ENCODE assay signal across 29 cellular contexts in the genomic region with DNA sequence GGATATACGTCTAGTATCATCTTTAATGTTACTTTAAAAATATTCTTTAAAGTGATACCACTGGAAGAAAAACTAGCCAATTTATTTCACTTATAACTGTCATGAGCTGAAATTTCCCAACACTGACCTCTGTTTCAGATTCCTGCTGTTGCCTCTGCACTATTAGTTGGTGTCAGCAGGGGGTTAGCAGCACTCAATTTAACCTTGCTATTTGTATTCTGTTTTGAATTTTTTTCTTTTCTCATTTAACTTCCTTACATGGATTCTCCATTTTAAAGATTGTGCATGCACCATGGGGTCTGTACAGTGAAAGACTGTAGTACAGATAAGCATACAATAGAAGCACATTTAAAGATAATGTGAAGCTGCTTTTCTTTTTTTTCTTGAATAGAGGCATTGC.
DNase-seq lines count a peak whose midpoint lies in the region; TF ChIP-seq lines count a peak whose summit lies in the region.
"Had no signal": no experiment of that assay in that cellular context is flagged by ENCODE, and none has a peak within 500 bp of the region (broad histone marks: within the 10 kb centered on the region; RNA-seq: fewer than 3 reads in every experiment).

No MANE protein-coding gene starts in this region.

- CTCF ChIA-PET in OCI-LY7 (lab: Charles Lee; ENCODE audit: unreplicated experiment) = no interaction called here

- H3K4me3 ChIP-seq in Karpas-422 (ENCODE audit: low read length) = no peak overlapping the region
- H3K4me3 ChIP-seq in OCI-LY7 (ENCODE audit: low read depth, low read length, poor library complexity, severe bottlenecking) = no peak overlapping the region
- H3K4me3 ChIP-seq: dorsolateral prefrontal cortex, heart right ventricle, right atrium auricular region, SK-N-MC had no signal

- H3K27ac Mint-ChIP-seq in osteocyte (ENCODE audit: unreplicated experiment) = no peak overlapping the region
- H3K27ac Mint-ChIP-seq in activated CD4-positive, alpha-beta T cell treated with anti-CD3 and anti-CD28 coated beads, Interleukin-2, amount 10 ng/mL, durations not matched to agents 24 days and 14 days = no peak overlapping the region
- H3K27ac Mint-ChIP-seq: activated CD8-positive, alpha-beta T cell treated with anti-CD3 and anti-CD28 coated beads for 36 hours; activated naive CD8-positive, alpha-beta T cell; activated T-helper 2 cell treated with anti-CD3 and anti-CD28 coated beads, Interferon-gamma antibody, Interleukin-2, Interleukin-4, amounts not matched to agents 10 μg/mL and 5 μg/mL and 100 μg/mL, durations not matched to agents 14 hours and 24 hours and 36 hours; stimulated activated memory B cell treated with anti-CD40 and anti-IgM and Interleukin-4, amounts not matched to agents 10 μg/mL and 1 μg/mL and 100 μg/mL, for 72 hours had no signal

- H3K4me3 Mint-ChIP-seq in osteocyte (ENCODE audit: unreplicated experiment) = no peak overlapping the region
- no peak overlapping the region for H3K4me3 Mint-ChIP-seq in activated CD4-positive, alpha-beta T cell treated with anti-CD3 and anti-CD28 coated beads, Interleukin-2, amount 10 ng/mL, durations not matched to agents 24 days and 14 days
- H3K4me3 Mint-ChIP-seq: activated CD8-positive, alpha-beta T cell treated with anti-CD3 and anti-CD28 coated beads for 36 hours; activated naive CD8-positive, alpha-beta T cell; neural crest cell; stimulated activated memory B cell treated with anti-CD40 and anti-IgM and Interleukin-4, amounts not matched to agents 10 μg/mL and 1 μg/mL and 100 μg/mL, for 72 hours had no signal

- H3K9ac ChIP-seq in Karpas-422 (ENCODE audit: low read length) = no peak overlapping the region
- H3K9ac ChIP-seq: parathyroid adenoma had no signal

- H2AFZ ChIP-seq in Karpas-422 (ENCODE audit: low read length) (no peak overlapping the region), OCI-LY7 (ENCODE audit: low read length) (no peak overlapping the region)
- H2AFZ ChIP-seq: parathyroid adenoma had no signal

- no peaks in the 10 kb centered on the region for H4K20me1 ChIP-seq in Karpas-422 (ENCODE audit: insufficient read depth, low read depth, low read length)
- H4K20me1 ChIP-seq in OCI-LY7 (ENCODE audit: insufficient read depth, low read length) = no peaks in the 10 kb centered on the region; the same call in 1 of the 2 replicates

- no peak overlapping the region for H3K27ac ChIP-seq in Karpas-422 (ENCODE audit: low read length)
- H3K27ac ChIP-seq in OCI-LY7 (ENCODE audit: low read depth, low read length, poor library complexity, severe bottlenecking) = peak overlapping the region; percentile 18
- H3K27ac ChIP-seq: C4-2B, dorsolateral prefrontal cortex, foreskin keratinocyte, heart right ventricle, HL-60, parathyroid adenoma, right atrium auricular region, SK-N-MC had no signal

- intact Hi-C loops in OCI-LY7 (cut with micrococcal nuclease; ENCODE audit: unreplicated experiment) = no loop called here
- intact Hi-C loops in activated CD4-positive, alpha-beta T cell treated with anti-CD3 and anti-CD28 coated beads, Interleukin-2, amount 10 ng/mL, durations not matched to agents 24 days and 14 days (cut with micrococcal nuclease) = no loop called here

- H3K36me3 ChIP-seq in Karpas-422 (ENCODE audit: insufficient read depth, low read length) = no peaks in the 10 kb centered on the region
- H3K36me3 ChIP-seq in OCI-LY7 (ENCODE audit: insufficient read depth, low read length) = peaks cover 51% of the 10 kb centered on the region
- H3K36me3 ChIP-seq: heart right ventricle, right atrium auricular region had no signal

- H3K9me3 Mint-ChIP-seq in osteocyte (ENCODE audit: unreplicated experiment) = no peaks in the 10 kb centered on the region
- peaks cover 5% of the 10 kb centered on the region for H3K9me3 Mint-ChIP-seq in activated CD4-positive, alpha-beta T cell treated with anti-CD3 and anti-CD28 coated beads, Interleukin-2, amount 10 ng/mL, durations not matched to agents 24 days and 14 days
- H3K9me3 Mint-ChIP-seq: activated CD8-positive, alpha-beta T cell treated with anti-CD3 and anti-CD28 coated beads for 36 hours; activated T-helper 2 cell treated with anti-CD3 and anti-CD28 coated beads, Interferon-gamma antibody, Interleukin-2, Interleukin-4, amounts not matched to agents 10 μg/mL and 5 μg/mL and 100 μg/mL, durations not matched to agents 14 hours and 24 hours and 36 hours; neural crest cell had no signal

- POLR2A ChIA-PET in OCI-LY7 (lab: Charles Lee) = interaction anchor here (0.7 to 1.5 kb wide), 5 partner anchors 14 to 240 kb away, joined by 3 to 6 read pairs (median 3); no protein-coding TSS in a partner anchor

- 0 out of 2 replicates have a peak, but pooled peaks have one; percentile 27 for TF ChIP-seq CTCF in OCI-LY7 (conservative IDR thresholded peaks at IDR 0.05; ENCODE audit: low read length)
- peak; percentile 18 for TF ChIP-seq CTCF in osteocyte (IDR thresholded peaks at IDR 0.05)

- no peaks in the 10 kb centered on the region for H3K79me2 ChIP-seq in Karpas-422 (ENCODE audit: low read length)
- H3K79me2 ChIP-seq in OCI-LY7 (ENCODE audit: insufficient read depth, low read depth, low read length) = peaks cover 91% of the 10 kb centered on the region
- H3K79me2 ChIP-seq: parathyroid adenoma had no signal

- no peaks in the 10 kb centered on the region for H3K9me3 ChIP-seq in Karpas-422 (ENCODE audit: low read length)
- H3K9me3 ChIP-seq in OCI-LY7 (ENCODE audit: low read length) = no peaks in the 10 kb centered on the region
- H3K9me3 ChIP-seq: Caco-2, heart right ventricle, right atrium auricular region had no signal

- H3K9me2 ChIP-seq in Karpas-422 (replicated peaks; ENCODE audit: insufficient read depth, low read length) (no peaks in the 10 kb centered on the region), OCI-LY7 (ENCODE audit: insufficient read depth, low read length) (no peaks in the 10 kb centered on the region)

- H3K4me1 ChIP-seq in Karpas-422 (ENCODE audit: low read length) = peaks cover 16% of the 10 kb centered on the region
- H3K4me1 ChIP-seq in OCI-LY7 (ENCODE audit: insufficient read depth, low read length, poor library complexity, severe bottlenecking) = peaks cover 61% of the 10 kb centered on the region
- H3K4me1 ChIP-seq: Caco-2, foreskin keratinocyte, parathyroid adenoma, right atrium auricular region had no signal

- H3K4me2 ChIP-seq in Karpas-422 (ENCODE audit: low read depth, low read length, poor library complexity, severe bottlenecking) (no peak overlapping the region), OCI-LY7 (ENCODE audit: low read length) (no peak overlapping the region)

- DNase-seq in Karpas-422 (peak; percentile 47), OCI-LY7 (ENCODE audit: low spot score) (no peak), fibroblast of gingiva (ENCODE audit: low read depth) (peak; percentile 43), osteocyte (ENCODE audit: extremely low spot score, unreplicated experiment) (no peak), NCI-H128 (lab: John Stamatoyannopoulos, UW; ENCODE audit: unreplicated experiment) (no peak)
- no peak for DNase-seq in activated CD4-positive, alpha-beta T cell treated with anti-CD3 and anti-CD28 coated beads for 48 hours
- no peak for DNase-seq in activated CD4-positive, alpha-beta T cell treated with anti-CD3 and anti-CD28 coated beads, Interleukin-2, amount 10 ng/mL, durations not matched to agents 24 days and 14 days
- DNase-seq: activated CD8-positive, alpha-beta T cell treated with anti-CD3 and anti-CD28 coated beads for 36 hours; Caco-2; DMS79 treated with DMSO at 0.1 percent for 48 hours; dorsolateral prefrontal cortex; foreskin keratinocyte; GF-D8; heart right ventricle; mammary epithelial cell; NCI-H1092; NCI-H2029; NCI-H226; RPMI8226; stimulated activated CD4-positive, alpha-beta T cell treated with anti-CD3 and anti-CD28 coated beads, Interleukin-4, amount 100 ng/mL, for 4 hours had no signal

- no peaks in the 10 kb centered on the region for H3K27me3 ChIP-seq in Karpas-422 (ENCODE audit: low read length)
- H3K27me3 ChIP-seq: dorsolateral prefrontal cortex, foreskin keratinocyte, heart right ventricle, right atrium auricular region had no signal

- H3K36me3 Mint-ChIP-seq in osteocyte (ENCODE audit: unreplicated experiment) = no peaks in the 10 kb centered on the region
- H3K36me3 Mint-ChIP-seq in activated CD4-positive, alpha-beta T cell treated with anti-CD3 and anti-CD28 coated beads, Interleukin-2, amount 10 ng/mL, durations not matched to agents 24 days and 14 days (ENCODE audit: low read depth) = no peaks in the 10 kb centered on the region
- H3K36me3 Mint-ChIP-seq: activated naive CD8-positive, alpha-beta T cell; stimulated activated memory B cell treated with anti-CD40 and anti-IgM and Interleukin-4, amounts not matched to agents 10 μg/mL and 1 μg/mL and 100 μg/mL, for 72 hours had no signal

- no peaks in the 10 kb centered on the region for H3K27me3 Mint-ChIP-seq in osteocyte (ENCODE audit: unreplicated experiment)
- no peaks in the 10 kb centered on the region for H3K27me3 Mint-ChIP-seq in activated CD4-positive, alpha-beta T cell treated with anti-CD3 and anti-CD28 coated beads, Interleukin-2, amount 10 ng/mL, durations not matched to agents 24 days and 14 days
- H3K27me3 Mint-ChIP-seq: activated CD8-positive, alpha-beta T cell treated with anti-CD3 and anti-CD28 coated beads for 36 hours; activated naive CD8-positive, alpha-beta T cell; stimulated activated memory B cell treated with anti-CD40 and anti-IgM and Interleukin-4, amounts not matched to agents 10 μg/mL and 1 μg/mL and 100 μg/mL, for 72 hours had no signal

- no TSS peak for BruUV-seq in OCI-LY7 (replicated peaks; lab: Mats Ljungman, UMichigan)

- H3K4me1 Mint-ChIP-seq in osteocyte (ENCODE audit: unreplicated experiment) = peaks cover 29% of the 10 kb centered on the region
- no peaks in the 10 kb centered on the region for H3K4me1 Mint-ChIP-seq in activated CD4-positive, alpha-beta T cell treated with anti-CD3 and anti-CD28 coated beads, Interleukin-2, amount 10 ng/mL, durations not matched to agents 24 days and 14 days

Comparison
In these comparisons a context has a peak if more than half of its experiments do, and no peak if none do; other contexts are left out.
1. DNase-seq: peak in Karpas-422 (single experiment) and fibroblast of gingiva (single experiment); none in OCI-LY7 (single experiment), osteocyte (single experiment), activated CD4-positive, alpha-beta T cell treated with anti-CD3 and anti-CD28 coated beads for 48 hours (single experiment), activated CD4-positive, alpha-beta T cell treated with anti-CD3 and anti-CD28 coated beads, Interleukin-2, amount 10 ng/mL, durations not matched to agents 24 days and 14 days (single experiment) and NCI-H128 (single experiment).